Comparison of ENCODE assay signal across 28 cellular contexts in genomic region chr9:36120705-36121104, GRCh38. TPM values are rescaled to one million over a fixed set of nuclear protein-coding genes. Genes with fewer than 3 reads are reported as not detected.
"Had no signal": no experiment of that assay in that cellular context is flagged by ENCODE, and none has a peak within 500 bp of the region (broad histone marks: within the 10 kb centered on the region; RNA-seq: fewer than 3 reads in every experiment).

No MANE protein-coding gene starts in this region.

- FAIRE-seq: islet of Langerhans, small intestine had no signal

- H3K36me3 ChIP-seq: neural progenitor cell had no signal

- H3K27me3 ChIP-seq: dorsolateral prefrontal cortex, esophagus squamous epithelium, heart right ventricle, left lung, neural progenitor cell, right lobe of liver, stomach, tibial artery had no signal

- DNase-seq: dorsolateral prefrontal cortex; effector CD4-positive, alpha-beta T cell; esophagus squamous epithelium; foreskin melanocyte; glutamatergic neuron; heart right ventricle; hippocampal formation; left cardiac atrium; left lung; mesenchymal stem cell; midbrain; naive thymus-derived CD4-positive, alpha-beta T cell; right lobe of liver; small intestine; stimulated activated CD4-positive, alpha-beta T cell treated with anti-CD3 and anti-CD28 coated beads, Interleukin-15, amount 100 ng/mL, for 24 hours; stimulated activated CD4-positive, alpha-beta T cell treated with anti-CD3 and anti-CD28 coated beads, Interleukin-2, amount 100 ng/mL, for 48 hours; stimulated activated naive B cell treated with anti-CD40 and anti-IgM and Interleukin-4, amounts not matched to agents 10 μg/mL and 1 μg/mL and 100 μg/mL, for 72 hours; stomach; tibial artery had no signal

- ATAC-seq: heart right ventricle; left cardiac atrium; left lung; naive thymus-derived CD4-positive, alpha-beta T cell; right lobe of liver; stimulated activated naive B cell treated with anti-CD40 and anti-IgM and Interleukin-4, amounts not matched to agents 10 μg/mL and 1 μg/mL and 100 μg/mL, for 72 hours had no signal

- H3K79me2 ChIP-seq: parathyroid adenoma had no signal

- H3K9me3 ChIP-seq: esophagus squamous epithelium, heart right ventricle, left lung, right lobe of liver, stomach, tibial artery had no signal

- H3K4me1 Mint-ChIP-seq: nephron; neural progenitor cell; stimulated activated naive B cell treated with anti-CD40 and anti-IgM and Interleukin-4, amounts not matched to agents 10 μg/mL and 1 μg/mL and 100 μg/mL, for 72 hours had no signal

- H3K27ac ChIP-seq: dorsolateral prefrontal cortex, epithelial cell of prostate, esophagus squamous epithelium, heart right ventricle, left lung, neural progenitor cell, parathyroid adenoma, right lobe of liver, stomach, tibial artery had no signal

- H3K9ac ChIP-seq: neural progenitor cell, parathyroid adenoma had no signal

- H3K27ac Mint-ChIP-seq: naive thymus-derived CD4-positive, alpha-beta T cell; nephron; neural progenitor cell; stimulated activated naive B cell treated with anti-CD40 and anti-IgM and Interleukin-4, amounts not matched to agents 10 μg/mL and 1 μg/mL and 100 μg/mL, for 72 hours; type B pancreatic cell had no signal

- H3K4me3 ChIP-seq: dorsolateral prefrontal cortex, esophagus squamous epithelium, heart right ventricle, left lung, neural progenitor cell, right lobe of liver, stomach, tibial artery had no signal

- H3K4me2 ChIP-seq: neural progenitor cell had no signal

- H3K27me3 Mint-ChIP-seq: naive thymus-derived CD4-positive, alpha-beta T cell; progenitor cell of endocrine pancreas; stimulated activated naive B cell treated with anti-CD40 and anti-IgM and Interleukin-4, amounts not matched to agents 10 μg/mL and 1 μg/mL and 100 μg/mL, for 72 hours; type B pancreatic cell had no signal

- H2AFZ ChIP-seq: neural progenitor cell, parathyroid adenoma had no signal

- H3K4me3 Mint-ChIP-seq: naive thymus-derived CD4-positive, alpha-beta T cell; nephron; neural progenitor cell; stimulated activated naive B cell treated with anti-CD40 and anti-IgM and Interleukin-4, amounts not matched to agents 10 μg/mL and 1 μg/mL and 100 μg/mL, for 72 hours; type B pancreatic cell had no signal

- H3K4me1 ChIP-seq: esophagus squamous epithelium, heart right ventricle, neural progenitor cell, parathyroid adenoma, right lobe of liver, stomach, tibial artery had no signal

RNA-seq across cellular contexts. Expression of gene CCIN, which starts 48.5 kb away (rescaled TPM):
- total RNA-seq: kidney epithelial cell, left cardiac atrium, lower leg skin, progenitor cell of endocrine pancreas, right lobe of liver had no signal
